ENCODE assay signal across 8 cellular contexts in the genomic region with DNA sequence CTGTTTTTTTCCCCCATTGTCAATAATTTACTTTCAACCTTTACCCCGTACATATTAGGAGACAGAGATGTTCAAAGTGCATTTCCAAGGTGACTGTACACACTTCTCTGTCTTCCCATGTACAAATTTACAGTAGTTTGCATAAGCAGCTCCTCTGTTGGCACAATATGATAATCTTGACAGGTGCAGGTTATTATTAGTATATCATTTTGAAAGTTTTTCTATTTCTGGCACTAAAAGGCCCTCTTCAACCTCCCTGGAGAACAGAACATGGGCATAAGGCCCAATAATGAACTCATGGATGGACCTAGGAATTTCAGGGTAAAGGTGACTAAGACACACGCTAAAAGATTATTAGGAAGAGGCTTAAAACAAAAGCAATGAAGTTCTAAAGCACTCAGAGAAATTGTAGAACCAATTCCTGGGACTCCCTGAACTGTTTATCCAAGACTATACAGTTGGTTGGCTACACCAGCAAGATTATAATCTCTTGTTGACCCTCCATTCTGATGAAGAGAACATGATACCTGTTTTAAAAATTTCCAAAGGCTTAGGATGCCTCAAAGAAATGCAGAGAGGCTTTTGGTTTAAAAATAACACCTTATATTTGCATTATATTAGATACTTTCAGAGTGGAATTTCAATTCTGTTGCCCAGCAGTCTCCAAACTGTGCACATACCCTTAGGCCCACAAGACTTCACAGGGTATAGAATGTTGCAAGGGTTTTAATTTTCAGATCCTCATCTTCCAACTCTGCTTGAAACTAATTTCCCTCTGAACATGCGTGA. TPM values are rescaled to one million over a fixed set of nuclear protein-coding genes. Genes with fewer than 3 reads are reported as not detected.
DNase-seq lines count a peak whose midpoint lies in the region; ATAC-seq and TF ChIP-seq lines count a peak whose summit lies in the region.

No MANE protein-coding gene starts in this region.

- DNase-seq in DMS 273 (lab: John Stamatoyannopoulos, UW; ENCODE audit: unreplicated experiment) (peak; percentile 37), DMS 273 treated with DMSO at 0.1 percent for 48 hours (lab: John Stamatoyannopoulos, UW) (no peak), NB4 (ENCODE audit: low read depth) (no peak), endodermal cell (no peak), neural progenitor cell (ENCODE audit: low spot score) (no peak), AG20443 (ENCODE audit: low spot score) (no peak), NCI-H2081 treated with DMSO at 0.1 percent for 48 hours (lab: John Stamatoyannopoulos, UW) (no peak)

- H3K27me3 Mint-ChIP-seq in endodermal cell (ENCODE audit: insufficient read depth): no peaks in the 10 kb centered on the region
- H3K27me3 Mint-ChIP-seq in neural progenitor cell (ENCODE audit: insufficient read depth, low read depth): peaks cover 4% of the 10 kb centered on the region

- H3K36me3 ChIP-seq in endodermal cell (ENCODE audit: control insufficient read depth, insufficient read depth, low read length) (no peaks in the 10 kb centered on the region), neural progenitor cell (no peaks in the 10 kb centered on the region)

- H3K27ac Mint-ChIP-seq in endodermal cell (peak overlapping the region; percentile 88), neural progenitor cell (no peak overlapping the region)

- peak overlapping the region; percentile 86 for H2AFZ ChIP-seq in neural progenitor cell (replicated peaks)

- no peaks in the 10 kb centered on the region for H3K27me3 ChIP-seq in endodermal cell (ENCODE audit: control insufficient read depth, insufficient read depth, low read length, poor library complexity, severe bottlenecking)
- no peaks in the 10 kb centered on the region for H3K27me3 ChIP-seq in neural progenitor cell

- H3K4me2 ChIP-seq in neural progenitor cell: peak overlapping the region; percentile 90

- no peaks in the 10 kb centered on the region for H3K36me3 Mint-ChIP-seq in endodermal cell (ENCODE audit: low read depth)
- H3K36me3 Mint-ChIP-seq in neural progenitor cell: no peaks in the 10 kb centered on the region

- ATAC-seq in esophagus mucosa: no peak

- no peaks in the 10 kb centered on the region for H3K9me3 Mint-ChIP-seq in endodermal cell
- no peaks in the 10 kb centered on the region for H3K9me3 Mint-ChIP-seq in neural progenitor cell

- H3K9me3 ChIP-seq in endodermal cell (ENCODE audit: control insufficient read depth, low read length) (no peaks in the 10 kb centered on the region), neural progenitor cell (ENCODE audit: low read depth) (no peaks in the 10 kb centered on the region)

- H3K27ac ChIP-seq in endodermal cell (ENCODE audit: low read depth, low read length) (no peak overlapping the region), neural progenitor cell (no peak overlapping the region)

- H3F3A ChIP-seq in neural progenitor cell (ENCODE audit: low read depth): peaks cover 6% of the 10 kb centered on the region

- H3K4me1 Mint-ChIP-seq in endodermal cell: peaks cover 19% of the 10 kb centered on the region
- peaks cover 25% of the 10 kb centered on the region for H3K4me1 Mint-ChIP-seq in neural progenitor cell

- H3K79me2 ChIP-seq in neural progenitor cell (ENCODE audit: low read depth): no peaks in the 10 kb centered on the region

- peak overlapping the region; percentile 87 for H3K4me3 Mint-ChIP-seq in endodermal cell
- H3K4me3 Mint-ChIP-seq in neural progenitor cell: peak overlapping the region; percentile 89

- H3K9ac ChIP-seq in endodermal cell (ENCODE audit: extremely low read depth, low read length, poor library complexity, severe bottlenecking) (no peak overlapping the region), neural progenitor cell (no peak overlapping the region)

- WGBS in endodermal cell (ENCODE audit: insufficient coverage in 1 of 2, insufficient read length in 1 of 2), 2 experiments: 82 to 92% methylated on average over 2 to 3 of the region's 3 CpGs

- H4K20me1 ChIP-seq in neural progenitor cell (ENCODE audit: low read depth): no peaks in the 10 kb centered on the region

- no peaks in the 10 kb centered on the region for H3K4me1 ChIP-seq in endodermal cell (ENCODE audit: control insufficient read depth, insufficient read depth, low read length)
- H3K4me1 ChIP-seq in neural progenitor cell: peaks cover 4% of the 10 kb centered on the region

- no peak for TF ChIP-seq POLR2A in NB4 (IDR thresholded peaks at IDR 0.05; ENCODE audit: extremely low read depth, insufficient read length)

- TF ChIP-seq CTCF in NB4 (IDR thresholded peaks at IDR 0.05; ENCODE audit: low read depth, low read length) (no peak), endodermal cell (conservative IDR thresholded peaks at IDR 0.05) (no peak), neural progenitor cell (IDR thresholded peaks at IDR 0.05) (no peak)

- H3K4me3 ChIP-seq in NB4 (ENCODE audit: low read depth, low read length) (peak overlapping the region; percentile 69), endodermal cell (ENCODE audit: low read length) (no peak overlapping the region), neural progenitor cell (peak overlapping the region; percentile 71)

RNA-seq across cellular contexts. Expression of a gene that starts 1.1 kb away (rescaled TPM):
- total RNA-seq in endodermal cell (10 to 100 TPM; 23.0 to 25.2 TPM), neural progenitor cell (ENCODE audit: low replicate concordance) (25.2 and 37.1 TPM in 2 replicates), esophagus mucosa (24.9 TPM)
- polyA plus RNA-seq in endodermal cell (2013, experiment 1 of 2): 26.2 TPM
- polyA plus RNA-seq in endodermal cell (2013, experiment 2 of 2): 25.1 TPM
